Comparison of ENCODE assay signal across 7 cellular contexts in the genomic region with DNA sequence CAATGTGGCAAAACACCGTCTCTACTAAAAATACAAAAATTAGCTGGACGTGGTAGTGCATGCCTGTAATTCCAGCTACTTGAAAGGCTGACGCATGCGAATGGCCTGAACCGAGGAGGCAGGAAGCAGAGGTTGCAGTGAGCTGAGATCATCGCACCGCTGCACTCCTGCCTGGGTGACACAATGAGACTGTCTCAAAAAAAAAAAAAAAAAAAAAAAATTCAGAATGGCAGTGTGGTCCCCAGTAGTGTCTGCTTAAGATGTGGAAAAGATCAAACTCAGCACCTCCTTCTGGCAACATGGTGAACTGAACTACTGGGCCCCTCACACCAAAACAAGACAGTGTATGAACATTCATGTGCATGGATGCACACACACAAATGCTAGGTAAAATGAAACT. TPM values are rescaled to one million over a fixed set of nuclear protein-coding genes. Genes with fewer than 3 reads are reported as not detected.
DNase-seq lines count a peak whose midpoint lies in the region; ATAC-seq and TF ChIP-seq lines count a peak whose summit lies in the region.

No MANE protein-coding gene starts in this region.

- no peaks in the 10 kb centered on the region for H4K20me1 ChIP-seq in H9 (ENCODE audit: control insufficient read depth, insufficient read depth, insufficient read length)

- peaks cover 3% of the 10 kb centered on the region for H3K79me1 ChIP-seq in H9 (ENCODE audit: insufficient read depth, low read depth, low read length, poor library complexity, severe bottlenecking)

- no peak overlapping the region for H3T11ph ChIP-seq in H9 (ENCODE audit: low read length)

- no peak overlapping the region for H2BK120ac ChIP-seq in H9 (ENCODE audit: low read depth, low read length, poor library complexity, severe bottlenecking)

- H3K4me1 Mint-ChIP-seq in H9 (peaks cover 9% of the 10 kb centered on the region in 2 experiments; a peak in 1 of 4 replicates), activated B cell treated with CpG ODN at 0.5 μM for 24 hours (peaks cover 27% of the 10 kb centered on the region)

- ATAC-seq in activated B cell treated with CpG ODN at 0.5 μM for 24 hours (ENCODE audit: low read depth): peak; percentile 56
- no peak for ATAC-seq in HG02588 (IDR thresholded peaks at IDR 0.05; ENCODE audit: unreplicated experiment)

- no peaks in the 10 kb centered on the region for H3K4me1 ChIP-seq in H9 (ENCODE audit: insufficient read depth, low read length)

- no peak overlapping the region for H2BK12ac ChIP-seq in H9 (ENCODE audit: insufficient read length, low read depth, low read length)

- no peak overlapping the region for H3K18ac ChIP-seq in H9 (ENCODE audit: insufficient read length, low read depth, low read length)

- no peak overlapping the region for H2AFZ ChIP-seq in H9 (ENCODE audit: low read length)

- H4K8ac ChIP-seq in H9 (replicated peaks; ENCODE audit: insufficient read length, low read depth, low read length): no peak overlapping the region

- no peak overlapping the region for H2BK20ac ChIP-seq in H9 (ENCODE audit: low read depth, low read length, poor library complexity, severe bottlenecking)

- peak overlapping the region in 2 of 3 experiments; percentile 73 to 87; a peak in 4 of 7 replicates for H3K27ac Mint-ChIP-seq in H9
- H3K27ac Mint-ChIP-seq in activated B cell treated with CpG ODN at 0.5 μM for 24 hours: peak overlapping the region; percentile 72

- POLR2A ChIA-PET in activated B cell treated with CpG ODN at 0.5 μM for 24 hours (lab: Charles Lee): interaction anchor here (0.6 kb wide), 1 partner anchor 23 kb away, joined by 4 read pairs; no protein-coding TSS in a partner anchor

- no peak overlapping the region for H3K4me3 Mint-ChIP-seq in H9
- H3K4me3 Mint-ChIP-seq in activated B cell treated with CpG ODN at 0.5 μM for 24 hours: no peak overlapping the region

- TF ChIP-seq CTCF in H9 (conservative IDR thresholded peaks at IDR 0.05): peak; percentile 42; the same call in 2 of the 3 replicates
- TF ChIP-seq CTCF in activated B cell treated with CpG ODN at 0.5 μM for 24 hours (IDR thresholded peaks at IDR 0.05): no peak

- no peak overlapping the region for H2AK5ac ChIP-seq in H9 (ENCODE audit: insufficient read length, low read length)

- H3K4ac ChIP-seq in H9 (ENCODE audit: low read depth, low read length): no peak overlapping the region

- H4K5ac ChIP-seq in H9 (ENCODE audit: insufficient read length, low read depth, low read length): no peak overlapping the region

- WGBS in H9 (ENCODE audit: extremely low coverage, insufficient read length, low lambda C conversion rate): no CpG with 5 or more reads among the region's 7 CpGs

- intact Hi-C loops in activated B cell treated with CpG ODN at 0.5 μM for 24 hours (cut with micrococcal nuclease): loop anchor here (2.0 to 10.0 kb wide), 2 partner anchors 134 to 1448 kb away; a partner anchor contains a TSS

- H3K27me3 Mint-ChIP-seq in H9 (ENCODE audit: low read depth) (no peaks in the 10 kb centered on the region; the same call in 1 of the 2 replicates), activated B cell treated with CpG ODN at 0.5 μM for 24 hours (no peaks in the 10 kb centered on the region)

- no peak overlapping the region for H3K9ac ChIP-seq in H9 (ENCODE audit: extremely low read depth, insufficient read length, low read length)

- H3K23ac ChIP-seq in H9 (ENCODE audit: insufficient read length, low read depth, low read length): no peak overlapping the region

- no peak for DNase-seq in H9
- no peak for DNase-seq in activated B cell treated with CpG ODN at 0.5 μM for 24 hours
- peak; percentile 23 for DNase-seq in fibroblast of gingiva (ENCODE audit: low read depth)
- DNase-seq in stimulated activated CD8-positive, alpha-beta memory T cell treated with anti-CD3 and anti-CD28 coated beads, Interleukin-7, amount 100 ng/mL, for 4 hours (ENCODE audit: low read depth in 2 of 2): peak; percentile 10 to 17
- DNase-seq in SHP77 treated with DMSO at 0.1 percent for 48 hours (lab: John Stamatoyannopoulos, UW): no peak
- DNase-seq in occipital lobe (lab: John Stamatoyannopoulos, UW): no peak

- H2BK5ac ChIP-seq in H9 (ENCODE audit: insufficient read length, low read length): no peak overlapping the region

- no peak overlapping the region for H2BK15ac ChIP-seq in H9 (ENCODE audit: low read depth, low read length)

- CTCF ChIA-PET in activated B cell treated with CpG ODN at 0.5 μM for 24 hours (lab: Charles Lee): interaction anchor here (3.2 kb wide), 1 partner anchor 13 kb away, joined by 18 read pairs; no protein-coding TSS in a partner anchor

- H3K36me3 Mint-ChIP-seq in H9 (ENCODE audit: insufficient read depth in 1 of 3, low read depth in 3 of 3) (peaks cover 45 to 97% (median 83%) of the 10 kb centered on the region in 3 experiments), activated B cell treated with CpG ODN at 0.5 μM for 24 hours (ENCODE audit: low read depth) (peaks cover 51% of the 10 kb centered on the region)

- no peaks in the 10 kb centered on the region for H3K23me2 ChIP-seq in H9 (ENCODE audit: insufficient read length, low read depth, low read length, poor library complexity, severe bottlenecking)

- no peak overlapping the region for H3K4me2 ChIP-seq in H9 (ENCODE audit: insufficient read depth, insufficient read length, low read length)

- no peak overlapping the region for H4K91ac ChIP-seq in H9 (ENCODE audit: insufficient read length, low read depth, low read length)

- H3K9me3 Mint-ChIP-seq in H9 (peaks cover 0 to 25% of the 10 kb centered on the region in 2 experiments; a peak in 3 of 5 replicates), activated B cell treated with CpG ODN at 0.5 μM for 24 hours (no peaks in the 10 kb centered on the region)

- H3K14ac ChIP-seq in H9 (ENCODE audit: insufficient read depth, low read length): no peak overlapping the region

- H3K27ac ChIP-seq in H9 (ENCODE audit: insufficient read length, low read depth, low read length): no peak overlapping the region

- no peaks in the 10 kb centered on the region for H3K9me3 ChIP-seq in H9 (ENCODE audit: control insufficient read depth, low read depth, low read length)

- no peak overlapping the region for H3K56ac ChIP-seq in H9 (ENCODE audit: insufficient read length, low read depth, low read length)

- H3K27me3 ChIP-seq in H9 (ENCODE audit: insufficient read depth, low read length): no peaks in the 10 kb centered on the region

- H3K79me2 ChIP-seq in H9 (ENCODE audit: insufficient read depth, low read length): 0 out of 2 replicates have a peak, but pooled peaks cover 2% of the 10 kb centered on the region

RNA-seq across cellular contexts. Expression of a gene that starts 32.2 kb away (rescaled TPM):
- total RNA-seq in H9 (2021): 411 and 415 TPM in 2 replicates
- 66.3 and 69.7 TPM in 2 replicates for total RNA-seq in activated B cell treated with CpG ODN at 0.5 μM for 24 hours
- total RNA-seq in occipital lobe: 174 TPM

RNA-seq across cellular contexts. Expression of a gene that starts 59.4 kb away (rescaled TPM):
- total RNA-seq in H9 (2021): 0.11 and 0.15 TPM in 2 replicates
- total RNA-seq in activated B cell treated with CpG ODN at 0.5 μM for 24 hours: 0.27 and 0.49 TPM in 2 replicates
- total RNA-seq in occipital lobe: 1.7 TPM

Comparison
In these comparisons a context has a peak if more than half of its experiments do, and no peak if none do; other contexts are left out.
1. DNase-seq: peak in fibroblast of gingiva (single experiment) and stimulated activated CD8-positive, alpha-beta memory T cell treated with anti-CD3 and anti-CD28 coated beads, Interleukin-7, amount 100 ng/mL, for 4 hours (2 of 2); none in H9 (single experiment), activated B cell treated with CpG ODN at 0.5 μM for 24 hours (single experiment), SHP77 treated with DMSO at 0.1 percent for 48 hours (single experiment) and occipital lobe (single experiment).